ENCODE assay signal across 19 cellular contexts in the genomic region with DNA sequence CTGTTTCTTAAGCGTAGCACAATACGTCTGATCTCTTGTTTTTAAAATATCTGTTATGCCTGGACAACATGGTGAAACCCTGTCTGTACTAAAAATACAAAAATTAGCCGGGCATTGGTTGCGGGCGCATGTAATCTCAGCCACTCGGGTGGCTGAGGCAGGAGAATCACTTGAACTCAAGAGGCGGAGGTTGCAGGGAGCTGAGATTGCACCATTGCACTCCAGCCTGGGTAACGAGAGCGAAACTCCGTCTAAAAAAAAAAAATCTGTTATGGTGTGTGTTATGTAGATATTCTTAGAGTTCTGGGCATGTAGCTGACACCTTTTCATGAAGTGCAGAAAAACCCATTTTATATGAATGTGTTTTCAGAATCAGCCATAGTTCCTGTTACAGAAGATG.
"Had no signal": no experiment of that assay in that cellular context is flagged by ENCODE, and none has a peak within 500 bp of the region (broad histone marks: within the 10 kb centered on the region; RNA-seq: fewer than 3 reads in every experiment).

No MANE protein-coding gene starts in this region.

- DNase-seq: cortex of kidney; dorsolateral prefrontal cortex; effector CD8-positive, alpha-beta T cell; foreskin melanocyte; head of caudate nucleus; hypothalamus; kidney glomerular epithelial cell; naive thymus-derived CD4-positive, alpha-beta T cell; psoas muscle; retina; sigmoid colon; stimulated activated CD4-positive, alpha-beta T cell treated with anti-CD3 and anti-CD28 coated beads, Interleukin-2, amount 100 ng/mL, for 24 hours; stimulated activated CD4-positive, alpha-beta T cell treated with anti-CD3 and anti-CD28 coated beads, Interleukin-4, amount 100 ng/mL, for 4 hours; stimulated activated naive B cell treated with anti-CD40 and anti-IgM and Interleukin-4, amounts not matched to agents 10 μg/mL and 1 μg/mL and 100 μg/mL, for 72 hours; stimulated activated naive CD8-positive, alpha-beta T cell treated with anti-CD3 and anti-CD28 coated beads, Interleukin-15, amount 100 ng/mL, for 72 hours; testis; transverse colon had no signal

- H3K4me3 ChIP-seq: dorsolateral prefrontal cortex, psoas muscle, sigmoid colon, skin epidermis, testis, transverse colon had no signal

- H3K9me3 Mint-ChIP-seq: stimulated activated naive B cell treated with anti-CD40 and anti-IgM and Interleukin-4, amounts not matched to agents 10 μg/mL and 1 μg/mL and 100 μg/mL, for 72 hours; stimulated activated naive CD8-positive, alpha-beta T cell treated with anti-CD3 and anti-CD28 coated beads, Interleukin-15, amount 100 ng/mL, for 72 hours had no signal

- H3K36me3 ChIP-seq: neutrophil, sigmoid colon, transverse colon had no signal

- H3K27ac ChIP-seq: dorsolateral prefrontal cortex, neutrophil, psoas muscle, sigmoid colon, skin epidermis, testis, transverse colon had no signal

- H3K27me3 ChIP-seq: dorsolateral prefrontal cortex, neutrophil, sigmoid colon, testis, transverse colon had no signal

- H3K27ac Mint-ChIP-seq: naive thymus-derived CD4-positive, alpha-beta T cell; stimulated activated naive B cell treated with anti-CD40 and anti-IgM and Interleukin-4, amounts not matched to agents 10 μg/mL and 1 μg/mL and 100 μg/mL, for 72 hours; stimulated activated naive CD8-positive, alpha-beta T cell treated with anti-CD3 and anti-CD28 coated beads, Interleukin-15, amount 100 ng/mL, for 72 hours had no signal

- H3K9me3 ChIP-seq: neutrophil, psoas muscle, sigmoid colon, testis, transverse colon had no signal

- ATAC-seq: naive thymus-derived CD4-positive, alpha-beta T cell; psoas muscle; stimulated activated naive B cell treated with anti-CD40 and anti-IgM and Interleukin-4, amounts not matched to agents 10 μg/mL and 1 μg/mL and 100 μg/mL, for 72 hours; stimulated activated naive CD8-positive, alpha-beta T cell treated with anti-CD3 and anti-CD28 coated beads, Interleukin-15, amount 100 ng/mL, for 72 hours had no signal

- H3K4me3 Mint-ChIP-seq: naive thymus-derived CD4-positive, alpha-beta T cell; stimulated activated naive B cell treated with anti-CD40 and anti-IgM and Interleukin-4, amounts not matched to agents 10 μg/mL and 1 μg/mL and 100 μg/mL, for 72 hours; stimulated activated naive CD8-positive, alpha-beta T cell treated with anti-CD3 and anti-CD28 coated beads, Interleukin-15, amount 100 ng/mL, for 72 hours had no signal

- H3K4me1 ChIP-seq: psoas muscle, testis, transverse colon had no signal

- H3K27me3 Mint-ChIP-seq: naive thymus-derived CD4-positive, alpha-beta T cell; stimulated activated naive B cell treated with anti-CD40 and anti-IgM and Interleukin-4, amounts not matched to agents 10 μg/mL and 1 μg/mL and 100 μg/mL, for 72 hours; stimulated activated naive CD8-positive, alpha-beta T cell treated with anti-CD3 and anti-CD28 coated beads, Interleukin-15, amount 100 ng/mL, for 72 hours had no signal
